In the genomic region with DNA sequence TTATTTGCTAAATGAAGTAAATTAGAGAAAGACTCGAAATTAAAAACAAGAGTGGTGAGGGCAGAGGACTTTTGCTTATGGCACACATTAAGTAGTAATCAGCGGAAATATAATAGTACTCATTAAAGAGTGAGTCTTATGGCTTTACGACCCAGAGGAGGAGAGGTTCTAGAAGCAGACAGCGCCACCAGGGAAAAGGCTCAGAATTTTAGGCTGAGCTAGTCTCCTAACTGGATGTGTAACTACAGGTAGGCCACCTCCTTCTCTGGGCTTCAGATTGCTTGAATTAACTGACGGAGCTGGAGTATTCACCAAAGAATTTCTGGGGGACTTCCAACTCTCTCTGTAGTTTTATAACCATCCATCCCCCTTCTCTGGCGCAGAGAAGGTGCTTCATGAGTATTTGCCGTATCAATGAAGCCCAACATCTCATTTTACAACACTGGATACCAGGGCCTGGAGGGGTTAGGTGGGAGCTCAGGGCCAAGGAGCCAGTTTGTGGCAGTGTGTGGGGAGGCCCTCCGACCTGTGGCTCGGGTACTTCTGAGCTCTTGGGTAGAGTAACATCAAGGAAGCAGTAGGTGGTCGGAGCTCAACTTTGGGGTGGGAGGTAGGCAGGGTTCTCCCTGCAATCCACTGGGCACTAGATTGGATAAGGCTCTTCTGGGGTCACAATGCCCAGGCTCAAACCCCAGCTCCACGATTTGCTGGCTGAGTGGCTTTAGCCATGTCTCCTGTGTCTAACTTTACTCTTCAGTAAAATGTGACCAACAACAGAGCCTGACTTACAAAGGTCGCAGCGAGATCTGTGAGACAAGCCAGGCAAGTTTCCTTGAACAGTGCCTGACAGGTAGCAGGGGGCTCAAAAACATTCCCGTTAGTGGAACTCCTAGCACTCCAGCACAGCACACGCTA, we compare ENCODE assay signal across 8 cellular contexts. TPM values are rescaled to one million over a fixed set of nuclear protein-coding genes. Genes with fewer than 3 reads are reported as not detected.
A peak's percentile ranks its signal among the peaks of the same experiment; 100 is the strongest.
DNase-seq lines count a peak whose midpoint lies in the region; ATAC-seq and TF ChIP-seq lines count a peak whose summit lies in the region.

No MANE protein-coding gene starts in this region.

- peaks cover 11% of the 10 kb centered on the region for H3K36me3 ChIP-seq in upper lobe of right lung

- H3K4me3 ChIP-seq in astrocyte of the spinal cord (ENCODE audit: low read depth, low read length) = peak overlapping the region; percentile 99
- peak overlapping the region; percentile 96 for H3K4me3 ChIP-seq in upper lobe of right lung

- no peaks in the 10 kb centered on the region for H3K27me3 Mint-ChIP-seq in activated naive CD4-positive, alpha-beta T cell treated with anti-CD3 and anti-CD28 coated beads, Interleukin-2, amount 50 U/mL, for 24 hours

- H3K4me1 Mint-ChIP-seq in activated naive CD4-positive, alpha-beta T cell treated with anti-CD3 and anti-CD28 coated beads, Interleukin-2, amount 50 U/mL, for 24 hours = peaks cover 54% of the 10 kb centered on the region

- peak overlapping the region; percentile 98 for H3K27ac ChIP-seq in upper lobe of right lung

- no peaks in the 10 kb centered on the region for H3K9me3 Mint-ChIP-seq in activated naive CD4-positive, alpha-beta T cell treated with anti-CD3 and anti-CD28 coated beads, Interleukin-2, amount 50 U/mL, for 24 hours

- no peaks in the 10 kb centered on the region for H3K9me3 ChIP-seq in upper lobe of right lung

- no peak for ATAC-seq in upper lobe of right lung
- ATAC-seq in GM19328 (IDR thresholded peaks at IDR 0.05; ENCODE audit: unreplicated experiment) = no peak

- peak overlapping the region; percentile 98 for H3K4me3 Mint-ChIP-seq in activated naive CD4-positive, alpha-beta T cell treated with anti-CD3 and anti-CD28 coated beads, Interleukin-2, amount 50 U/mL, for 24 hours

- intact Hi-C loops in upper lobe of right lung (cut with DNase I) = loop anchor here (10.0 kb wide), 1 partner anchor 229 kb away; no protein-coding TSS in a partner anchor

- no peak for DNase-seq in activated naive CD4-positive, alpha-beta T cell treated with anti-CD3 and anti-CD28 coated beads, Interleukin-2, amount 50 U/mL, for 16 hours
- DNase-seq in astrocyte of the spinal cord (ENCODE audit: low read depth, low spot score) (no peak), medulla oblongata (ENCODE audit: extremely low spot score) (peak; percentile 7), upper lobe of right lung (peak; percentile 27), KBM-7 (no peak), nucleus accumbens (lab: John Stamatoyannopoulos, UW) (no peak)

- H3K27ac Mint-ChIP-seq in activated naive CD4-positive, alpha-beta T cell treated with anti-CD3 and anti-CD28 coated beads, Interleukin-2, amount 50 U/mL, for 24 hours = peak overlapping the region; percentile 93

- no peak for TF ChIP-seq CTCF in astrocyte of the spinal cord (IDR thresholded peaks at IDR 0.05; ENCODE audit: low read depth, low read length)
- TF ChIP-seq CTCF in upper lobe of right lung (IDR thresholded peaks at IDR 0.05) = no peak

- H3K27me3 ChIP-seq in upper lobe of right lung = no peaks in the 10 kb centered on the region

- peaks cover 41% of the 10 kb centered on the region for H3K4me1 ChIP-seq in upper lobe of right lung

- in situ Hi-C loops in astrocyte of the spinal cord (cut with HindIII; ENCODE audit: low sequenced_read_pairs) (no loop called here), KBM-7 (cut with MboI; ENCODE audit: low pct_unique_long_range_greater_than_20kb, low sequenced_read_pairs) (no loop called here)

- H3K36me3 Mint-ChIP-seq in activated naive CD4-positive, alpha-beta T cell treated with anti-CD3 and anti-CD28 coated beads, Interleukin-2, amount 50 U/mL, for 24 hours = peaks cover 14% of the 10 kb centered on the region

RNA-seq across cellular contexts. Expression of gene CHCHD4, which starts 1.1 kb away (rescaled TPM):
- 12.0 TPM for total RNA-seq in upper lobe of right lung

RNA-seq across cellular contexts. Expression of gene TMEM43, which starts 1.3 kb away (rescaled TPM):
- 86.3 TPM for total RNA-seq in upper lobe of right lung

RNA-seq across cellular contexts. Expression of gene XPC, which starts 54.8 kb away (rescaled TPM):
- total RNA-seq in upper lobe of right lung = 36.1 TPM

RNA-seq across cellular contexts. Expression of gene LSM3, which starts 55.1 kb away (rescaled TPM):
- 8.8 TPM for total RNA-seq in upper lobe of right lung

Comparison
In these comparisons a context has a peak if more than half of its experiments do, and no peak if none do; other contexts are left out.
1. DNase-seq: peak in medulla oblongata (single experiment) and upper lobe of right lung (single experiment); none in activated naive CD4-positive, alpha-beta T cell treated with anti-CD3 and anti-CD28 coated beads, Interleukin-2, amount 50 U/mL, for 16 hours (single experiment), astrocyte of the spinal cord (single experiment), KBM-7 (single experiment) and nucleus accumbens (0 of 56).